ENCODE assay signal across 8 cellular contexts in the genomic region with DNA sequence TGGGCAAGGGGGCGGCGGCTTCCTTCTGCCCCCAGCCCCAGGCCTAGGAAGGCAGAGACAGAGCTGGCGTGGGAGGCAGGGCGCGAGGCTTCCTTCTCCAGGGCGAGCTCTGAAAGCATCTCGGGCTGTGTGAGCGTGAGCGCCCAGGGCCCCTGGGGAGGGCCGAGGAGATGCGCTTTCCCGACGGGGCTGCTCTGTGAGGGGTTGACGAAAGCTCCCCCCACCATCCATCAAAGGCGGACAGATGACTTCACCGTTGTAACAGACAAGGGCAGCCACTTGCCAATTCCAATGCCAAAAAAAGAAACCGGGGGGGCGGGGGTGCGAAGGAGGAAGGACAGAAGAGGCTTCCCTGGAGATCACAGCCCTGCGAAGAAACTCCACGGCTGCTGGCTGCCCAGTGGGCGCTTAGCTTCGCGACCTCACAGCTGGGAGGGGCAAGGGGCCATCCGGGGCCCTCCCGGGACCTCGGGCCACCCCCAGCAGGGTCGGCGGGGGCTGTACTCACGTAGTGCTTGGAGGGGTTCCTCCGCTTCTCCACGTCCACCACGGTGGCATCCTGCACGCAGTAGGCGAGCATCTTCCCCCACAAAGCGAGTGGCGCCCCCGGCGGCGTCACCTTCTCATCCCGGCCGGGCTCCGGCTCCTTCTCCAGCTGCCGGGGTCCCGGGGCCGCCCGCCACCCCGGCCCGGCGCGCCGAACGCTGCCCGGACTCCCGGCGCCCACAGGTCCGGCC. TPM values are rescaled to one million over a fixed set of nuclear protein-coding genes. Genes with fewer than 3 reads are reported as not detected.
DNase-seq lines count a peak whose midpoint lies in the region; ATAC-seq, FAIRE-seq and TF ChIP-seq lines count a peak whose summit lies in the region.

No MANE protein-coding gene starts in this region.

- CTCF ChIA-PET in HEK293T (lab: Yijun Ruan, JAX) (interaction anchor here (0.6 to 1.1 kb wide), 3 partner anchors 136 to 144 kb away, joined by 3 to 6 read pairs (median 3); no protein-coding TSS in a partner anchor), endothelial cell of umbilical vein (lab: Charles Lee) (interaction anchor here (0.9 to 8.0 kb wide), 17 partner anchors 12 to 142 kb away, joined by 3 to 102 read pairs (median 4); no protein-coding TSS in a partner anchor)

- DNase-seq in HEK293T (ENCODE audit: extremely low spot score) (peak; percentile 53), endothelial cell of umbilical vein (ENCODE audit: low read depth, low spot score) (peak; percentile 27), upper lobe of right lung (no peak)

- H3K4me1 ChIP-seq in endothelial cell of umbilical vein (ENCODE audit: control insufficient read depth, extremely low read depth, insufficient read depth, low read length): peaks cover 37% of the 10 kb centered on the region
- peaks cover 59% of the 10 kb centered on the region for H3K4me1 ChIP-seq in muscle layer of colon (ENCODE audit: insufficient read depth, low read length)
- H3K4me1 ChIP-seq in upper lobe of right lung: peaks cover 45% of the 10 kb centered on the region

- H3K27me3 ChIP-seq in endothelial cell of umbilical vein (ENCODE audit: control insufficient read depth in 2 of 2, insufficient read depth in 2 of 2, low read length in 2 of 2) (no peaks in the 10 kb centered on the region), muscle layer of colon (ENCODE audit: control insufficient read depth in 1 of 2, insufficient read depth in 2 of 2, low read length in 2 of 2) (no peaks in the 10 kb centered on the region), upper lobe of right lung (no peaks in the 10 kb centered on the region)

- intact Hi-C loops in endothelial cell of umbilical vein (cut with micrococcal nuclease) (loop anchor here (2.0 kb wide), 1 partner anchor 42 kb away; no protein-coding TSS in a partner anchor), upper lobe of right lung (cut with DNase I) (loop anchor here (5.0 kb wide), 1 partner anchor 143 kb away; no protein-coding TSS in a partner anchor)

- H3K9me1 ChIP-seq in endothelial cell of umbilical vein (replicated peaks; ENCODE audit: control insufficient read depth, extremely low read depth, insufficient read depth, low read length): no peaks in the 10 kb centered on the region

- no peak for TF ChIP-seq POLR2A in endothelial cell of umbilical vein (IDR thresholded peaks at IDR 0.05; ENCODE audit: low read depth, low read length)

- H3K4me3 ChIP-seq in WI38 (ENCODE audit: low read depth, low read length): peak overlapping the region; percentile 79
- H3K4me3 ChIP-seq in endothelial cell of umbilical vein (replicated peaks in 1 of 3; ENCODE audit: insufficient read depth in 1 of 3, low read depth in 1 of 3, low read length in 3 of 3): peak overlapping the region; percentile 54 to 79 (median 61)
- H3K4me3 ChIP-seq in muscle layer of colon (ENCODE audit: low read depth in 1 of 2, low read length in 2 of 2): peak overlapping the region; percentile 51 to 62
- H3K4me3 ChIP-seq in upper lobe of right lung: peak overlapping the region; percentile 69

- H3K9me3 ChIP-seq in endothelial cell of umbilical vein (replicated peaks; ENCODE audit: control insufficient read depth, insufficient read depth, low read length): no peaks in the 10 kb centered on the region
- no peaks in the 10 kb centered on the region for H3K9me3 ChIP-seq in muscle layer of colon (ENCODE audit: low read length)
- H3K9me3 ChIP-seq in upper lobe of right lung: no peaks in the 10 kb centered on the region

- peak overlapping the region; percentile 44 for H3K9ac ChIP-seq in endothelial cell of umbilical vein (replicated peaks; ENCODE audit: extremely low read depth, insufficient read depth, low read length)
- peak overlapping the region; percentile 21 for H3K9ac ChIP-seq in muscle layer of colon (ENCODE audit: low read length)

- TF ChIP-seq CTCF in WI38 (IDR thresholded peaks at IDR 0.05; ENCODE audit: low read depth, low read length): peak; percentile 23; the same call in 1 of the 2 replicates
- peak; percentile 14 to 38 for TF ChIP-seq CTCF in endothelial cell of umbilical vein (IDR thresholded peaks at IDR 0.05; ENCODE audit: extremely low read depth in 1 of 2, insufficient read depth in 1 of 2, low read depth in 1 of 2, low read length in 2 of 2)
- TF ChIP-seq CTCF in upper lobe of right lung (IDR thresholded peaks at IDR 0.05): peak; percentile 19

- peak overlapping the region; percentile 77 for H2AFZ ChIP-seq in endothelial cell of umbilical vein (ENCODE audit: low read depth, low read length)

- TSS peak; percentile 18 for BruUV-seq in endothelial cell of umbilical vein (replicated peaks; lab: Mats Ljungman, UMichigan)

- H3K36me3 ChIP-seq in endothelial cell of umbilical vein (ENCODE audit: control insufficient read depth in 2 of 2, extremely low read depth in 1 of 2, insufficient read depth in 2 of 2, low read length in 2 of 2) (no peaks in the 10 kb centered on the region), muscle layer of colon (ENCODE audit: insufficient read depth, low read length) (no peaks in the 10 kb centered on the region), upper lobe of right lung (no peaks in the 10 kb centered on the region)

- POLR2A ChIA-PET in HEK293T (lab: Yijun Ruan, JAX): interaction anchor here (0.8 to 1.0 kb wide), 2 partner anchors 12 to 142 kb away, joined by 3 read pairs; no protein-coding TSS in a partner anchor
- POLR2A ChIA-PET in endothelial cell of umbilical vein (lab: Charles Lee): no interaction called here

- FAIRE-seq in endothelial cell of umbilical vein (lab: Jason Lieb, UNC): no peak

- ATAC-seq in upper lobe of right lung: peak; percentile 26
- no peak for ATAC-seq in GM19035 (IDR thresholded peaks at IDR 0.05; ENCODE audit: unreplicated experiment)
- no peak for ATAC-seq in HG03571 (IDR thresholded peaks at IDR 0.05; ENCODE audit: unreplicated experiment)
- ATAC-seq in HG03175 (IDR thresholded peaks at IDR 0.05; ENCODE audit: unreplicated experiment): no peak

- H4K20me1 ChIP-seq in endothelial cell of umbilical vein (replicated peaks; ENCODE audit: control insufficient read depth, extremely low read depth, insufficient read depth, low read length): no peaks in the 10 kb centered on the region

- peak overlapping the region; percentile 81 for H3K4me2 ChIP-seq in endothelial cell of umbilical vein (ENCODE audit: insufficient read depth, low read length)

- peaks cover 8% of the 10 kb centered on the region for H3K79me2 ChIP-seq in endothelial cell of umbilical vein (ENCODE audit: control insufficient read depth, insufficient read depth, low read length)

- H3K27ac ChIP-seq in endothelial cell of umbilical vein (ENCODE audit: insufficient read depth, low read depth, low read length) (no peak overlapping the region), muscle layer of colon (ENCODE audit: low read depth, low read length) (peak overlapping the region; percentile 45), upper lobe of right lung (peak overlapping the region; percentile 65)

- dilution Hi-C loops in endothelial cell of umbilical vein (cut with MboI; ENCODE audit: extremely low pct_ligation_motif_present, low sequenced_read_pairs): loop anchor here (25.0 kb wide), 1 partner anchor 143 kb away; no protein-coding TSS in a partner anchor

TF ChIP-seq in HEK293T, 16 proteins besides CTCF, POLR2A, EP300 and RAD21:
- no peak for TF ChIP-seq ZNF384 (IDR thresholded peaks at IDR 0.05)
- TF ChIP-seq, protein P1, sequence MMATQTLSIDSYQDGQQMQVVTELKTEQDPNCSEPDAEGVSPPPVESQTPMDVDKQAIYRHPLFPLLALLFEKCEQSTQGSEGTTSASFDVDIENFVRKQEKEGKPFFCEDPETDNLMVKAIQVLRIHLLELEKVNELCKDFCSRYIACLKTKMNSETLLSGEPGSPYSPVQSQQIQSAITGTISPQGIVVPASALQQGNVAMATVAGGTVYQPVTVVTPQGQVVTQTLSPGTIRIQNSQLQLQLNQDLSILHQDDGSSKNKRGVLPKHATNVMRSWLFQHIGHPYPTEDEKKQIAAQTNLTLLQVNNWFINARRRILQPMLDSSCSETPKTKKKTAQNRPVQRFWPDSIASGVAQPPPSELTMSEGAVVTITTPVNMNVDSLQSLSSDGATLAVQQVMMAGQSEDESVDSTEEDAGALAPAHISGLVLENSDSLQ (IDR thresholded peaks at IDR 0.05): peak; percentile 41

TF ChIP-seq in endothelial cell of umbilical vein, 7 proteins besides CTCF, POLR2A, EP300 and RAD21:
- TF ChIP-seq JUN (IDR thresholded peaks at IDR 0.05; ENCODE audit: borderline replicate concordance, insufficient read depth, insufficient read length, low read depth): no peak
- no peak for TF ChIP-seq EZH2 (IDR thresholded peaks at IDR 0.05; ENCODE audit: borderline replicate concordance, low read depth, low read length, severe bottlenecking)
- TF ChIP-seq POLR2AphosphoS5 (IDR thresholded peaks at IDR 0.05; ENCODE audit: insufficient read depth, low read depth, low read length): no peak
- TF ChIP-seq FOS (IDR thresholded peaks at IDR 0.05; ENCODE audit: borderline replicate concordance, insufficient read depth, low read length): no peak
- no peak for TF ChIP-seq MYC (IDR thresholded peaks at IDR 0.05; ENCODE audit: low read depth, low read length)
- TF ChIP-seq GATA2 (IDR thresholded peaks at IDR 0.05; ENCODE audit: insufficient read depth, insufficient read length, low read depth, low read length): no peak
- TF ChIP-seq, protein P2, sequence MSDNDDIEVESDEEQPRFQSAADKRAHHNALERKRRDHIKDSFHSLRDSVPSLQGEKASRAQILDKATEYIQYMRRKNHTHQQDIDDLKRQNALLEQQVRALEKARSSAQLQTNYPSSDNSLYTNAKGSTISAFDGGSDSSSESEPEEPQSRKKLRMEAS (IDR thresholded peaks at IDR 0.05; ENCODE audit: insufficient read depth, insufficient read length): no peak

RNA-seq across cellular contexts. Expression of a gene that starts 0.5 kb away (rescaled TPM):
- total RNA-seq in endothelial cell of umbilical vein: 5.1 and 6.6 TPM in 2 replicates
- 1.3 and 1.4 TPM in 2 replicates for polyA plus RNA-seq in endothelial cell of umbilical vein
- 1.4 and 1.7 TPM in 2 replicates for polyA plus RNA-seq in endothelial cell of umbilical vein (2011; cell fraction: cytosol; rRNA removed)
- 4.3 and 4.8 TPM in 2 replicates for polyA plus RNA-seq in endothelial cell of umbilical vein (2011; cell fraction: nucleus; rRNA removed)
- 5.7 and 6.1 TPM in 2 replicates for polyA plus RNA-seq in endothelial cell of umbilical vein (2012)
- polyA minus RNA-seq in endothelial cell of umbilical vein: 3.3 and 3.7 TPM in 2 replicates
- polyA minus RNA-seq in endothelial cell of umbilical vein (2011; cell fraction: cytosol; rRNA and poly(A)+ RNA removed): 12.9 TPM
- polyA minus RNA-seq in endothelial cell of umbilical vein (2011; cell fraction: nucleus; rRNA and poly(A)+ RNA removed): 3.1 and 3.5 TPM in 2 replicates
- 35.2 TPM for total RNA-seq in upper lobe of right lung
